ENCODE assay signal across 1 cellular context in genomic region chr1:243264718-243265117, GRCh38.
TF ChIP-seq lines count a peak whose summit lies in the region.

No MANE protein-coding gene starts in this region.

TF ChIP-seq in GM23338, 12 proteins besides CTCF, POLR2A, EP300 and RAD21 (continued from another document):
- no peak for TF ChIP-seq ZNF462 (CRISPR knock-in tag; IDR thresholded peaks at IDR 0.05)
- no peak for TF ChIP-seq POLR2AphosphoS5 (IDR thresholded peaks at IDR 0.05; ENCODE audit: low read depth)
- TF ChIP-seq NANOG (IDR thresholded peaks at IDR 0.05; ENCODE audit: borderline replicate concordance): no peak
- TF ChIP-seq REST (IDR thresholded peaks at IDR 0.05; ENCODE audit: unreplicated experiment): no peak
- TF ChIP-seq EZH2 (IDR thresholded peaks at IDR 0.05; ENCODE audit: low read depth, unreplicated experiment): no peak
- TF ChIP-seq JUNB (IDR thresholded peaks at IDR 0.05; ENCODE audit: unreplicated experiment): no peak
- TF ChIP-seq EZH2phosphoT487 (IDR thresholded peaks at IDR 0.05; ENCODE audit: unreplicated experiment): no peak
- no peak for TF ChIP-seq STAT1 (IDR thresholded peaks at IDR 0.05; ENCODE audit: unreplicated experiment)
- TF ChIP-seq CREB1 (CRISPR knock-in tag; IDR thresholded peaks at IDR 0.05; ENCODE audit: low read depth): no peak
